In the genomic region with DNA sequence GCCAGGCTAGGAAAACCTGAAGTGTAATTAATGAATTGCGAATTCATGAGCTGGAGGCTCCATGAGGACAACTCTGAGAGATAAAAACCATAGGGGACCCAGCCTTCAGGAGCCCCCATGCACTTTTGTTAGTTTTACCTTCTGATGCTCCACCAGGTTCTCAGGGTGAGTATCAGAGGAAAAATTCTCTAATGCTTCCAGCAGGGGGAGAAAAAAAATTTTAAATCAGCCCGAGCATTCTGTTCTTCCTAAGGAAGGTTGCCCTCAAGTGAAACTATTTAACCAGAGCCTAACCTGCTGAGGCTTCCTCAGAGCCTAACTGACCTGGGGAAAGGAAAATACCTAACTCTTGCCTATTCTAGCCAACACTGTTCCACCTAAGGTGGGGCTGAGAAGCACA, we compare ENCODE assay signal across 13 cellular contexts.
A peak's percentile ranks its signal among the peaks of the same experiment; 100 is the strongest.
DNase-seq lines count a peak whose midpoint lies in the region; ATAC-seq and TF ChIP-seq lines count a peak whose summit lies in the region.
"Had no signal": no experiment of that assay in that cellular context is flagged by ENCODE, and none has a peak within 500 bp of the region (broad histone marks: within the 10 kb centered on the region; RNA-seq: fewer than 3 reads in every experiment).

No MANE protein-coding gene starts in this region.

- H3K4me1 ChIP-seq in Karpas-422 (ENCODE audit: low read length): peaks cover 49% of the 10 kb centered on the region

- H3K27me3 ChIP-seq in Karpas-422 (ENCODE audit: low read length): no peaks in the 10 kb centered on the region
- H3K27me3 ChIP-seq in WERI-Rb-1 (ENCODE audit: insufficient read depth, low read depth, severe bottlenecking): no peaks in the 10 kb centered on the region
- H3K27me3 ChIP-seq: BLaER1 had no signal

- no peak for TF ChIP-seq POLR2A in lower leg skin (IDR thresholded peaks at IDR 0.05)

- TF ChIP-seq CTCF in AG10803 (conservative IDR thresholded peaks at IDR 0.05; ENCODE audit: low read length) (peak; percentile 24), WERI-Rb-1 (IDR thresholded peaks at IDR 0.05; ENCODE audit: low read depth, low read length) (0 out of 2 replicates have a peak, but pooled peaks have one; percentile 23), lower leg skin (IDR thresholded peaks at IDR 0.05) (no peak)

- H3K9me2 ChIP-seq in Karpas-422 (replicated peaks; ENCODE audit: insufficient read depth, low read length): no peaks in the 10 kb centered on the region

- ATAC-seq in left colon: peak; percentile 47
- ATAC-seq in GM21381 (IDR thresholded peaks at IDR 0.05; ENCODE audit: unreplicated experiment): no peak

- no peak overlapping the region for H3K9ac ChIP-seq in Karpas-422 (ENCODE audit: low read length)
- H3K9ac ChIP-seq: BLaER1 had no signal

- H3K27ac ChIP-seq in Karpas-422 (ENCODE audit: low read length) (no peak overlapping the region), WERI-Rb-1 (no peak overlapping the region)
- H3K27ac ChIP-seq: BLaER1 had no signal

- H3K9me3 ChIP-seq in Karpas-422 (ENCODE audit: low read length) (no peaks in the 10 kb centered on the region), WERI-Rb-1 (ENCODE audit: severe bottlenecking) (no peaks in the 10 kb centered on the region)
- H3K9me3 ChIP-seq: BLaER1 had no signal

- intact Hi-C loops in left colon (cut with DNase I, micrococcal nuclease) (no loop called here), lower leg skin (cut with DNase I; ENCODE audit: low total_unique reads) (no loop called here)

- 60 to 71% methylated on average over 2 of the region's 2 CpGs for WGBS in lower leg skin, 2 donors

- H4K20me1 ChIP-seq in Karpas-422 (ENCODE audit: insufficient read depth, low read depth, low read length): no peaks in the 10 kb centered on the region
- H4K20me1 ChIP-seq: BLaER1 had no signal

- H2AFZ ChIP-seq in Karpas-422 (ENCODE audit: low read length): peak overlapping the region; percentile 40; the same call in 1 of the 2 replicates

- no peak for DNase-seq in AG10803 (ENCODE audit: low read depth)
- DNase-seq in Karpas-422: peak; percentile 70
- DNase-seq in WERI-Rb-1: no peak
- DNase-seq in left colon: no peak
- DNase-seq in amniotic stem cell (lab: John Stamatoyannopoulos, UW): no peak
- no peak for DNase-seq in lower leg skin (ENCODE audit: low spot score in 2 of 2)
- no peak for DNase-seq in SKM-1 treated with dmso at 0.1 percent for 144 hours (lab: John Stamatoyannopoulos, UW; ENCODE audit: unreplicated experiment)
- DNase-seq: activated CD4-positive, CD25-positive, alpha-beta regulatory T cell; activated T-cell treated with anti-CD3 and anti-CD28 coated beads, Interleukin-2, amount 50 U/mL, for 24 hours; naive B cell; NCI-H2171 had no signal

- H3K36me3 ChIP-seq in Karpas-422 (ENCODE audit: insufficient read depth, low read length): no peaks in the 10 kb centered on the region
- no peaks in the 10 kb centered on the region for H3K36me3 ChIP-seq in WERI-Rb-1
- H3K36me3 ChIP-seq: BLaER1 had no signal

- H3K4me3 ChIP-seq in AG10803 (ENCODE audit: low read length): no peak overlapping the region
- no peak overlapping the region for H3K4me3 ChIP-seq in Karpas-422 (ENCODE audit: low read length)
- H3K4me3 ChIP-seq in WERI-Rb-1 (ENCODE audit: low read depth, low read length): no peak overlapping the region
- no peak overlapping the region for H3K4me3 ChIP-seq in lower leg skin (ENCODE audit: low read depth, poor library complexity, severe bottlenecking)
- H3K4me3 ChIP-seq: BLaER1 had no signal

- no peaks in the 10 kb centered on the region for H3K79me2 ChIP-seq in Karpas-422 (ENCODE audit: low read length)

- no peak overlapping the region for H3K4me2 ChIP-seq in Karpas-422 (ENCODE audit: low read depth, low read length, poor library complexity, severe bottlenecking)
- H3K4me2 ChIP-seq: BLaER1 had no signal

Comparison
In these comparisons a context has a peak if more than half of its experiments do, and no peak if none do; other contexts are left out.
1. CTCF ChIP-seq: peak in AG10803 (single experiment) and WERI-Rb-1 (single experiment); none in lower leg skin (0 of 3).